26 cellular contexts compared by ENCODE assay signal in genomic region chr22:38226853-38227649, GRCh38. TPM values are rescaled to one million over a fixed set of nuclear protein-coding genes. Genes with fewer than 3 reads are reported as not detected.
DNase-seq lines count a peak whose midpoint lies in the region; ATAC-seq and TF ChIP-seq lines count a peak whose summit lies in the region.
"Had no signal": no experiment of that assay in that cellular context is flagged by ENCODE, and none has a peak within 500 bp of the region (broad histone marks: within the 10 kb centered on the region; RNA-seq: fewer than 3 reads in every experiment).

No MANE protein-coding gene starts in this region.

- POLR2A ChIA-PET in HEK293 (lab: Yijun Ruan, JAX) = no interaction called here

- TF ChIP-seq CTCF in HEK293 (tag by site-specific recombination; IDR thresholded peaks at IDR 0.05) (no peak), lower lobe of right lung (IDR thresholded peaks at IDR 0.05) (no peak), natural killer cell (IDR thresholded peaks at IDR 0.05) (no peak), foreskin keratinocyte (conservative IDR thresholded peaks at IDR 0.05) (no peak)

- H3K4me3 ChIP-seq in HEK293 (ENCODE audit: low read depth, low read length) = no peak overlapping the region
- H3K4me3 ChIP-seq in lower lobe of right lung = no peak overlapping the region
- H3K4me3 ChIP-seq: HAP-1, lung, prostate gland had no signal

- DNase-seq in T-helper 17 cell = no peak
- DNase-seq in lower lobe of right lung = no peak
- DNase-seq in natural killer cell = no peak
- DNase-seq in foreskin keratinocyte = no peak
- no peak for DNase-seq in NCI-H1694 (lab: John Stamatoyannopoulos, UW)
- DNase-seq: activated CD4-positive, alpha-beta T cell treated with anti-CD3 and anti-CD28 coated beads for 48 hours; activated gamma-delta T cell treated with Interleukin-2 at 50 U/mL for 16 hours; activated T-cell treated with anti-CD3 and anti-CD28 coated beads, Interleukin-2, amount 50 U/mL, for 1 hour; DND-41; glutamatergic neuron; islet precursor cell; KG1; NCI-H1417 treated with DMSO at 0.1 percent for 48 hours; NCI-H446 treated with DMSO at 0.1 percent for 48 hours; RPMI8226; SK-N-SH; stimulated activated CD4-positive, alpha-beta T cell treated with anti-CD3 and anti-CD28 coated beads, Interleukin-15, amount 100 ng/mL, for 24 hours had no signal

- no peaks in the 10 kb centered on the region for H3K9me3 Mint-ChIP-seq in natural killer cell
- H3K9me3 Mint-ChIP-seq: stimulated activated naive CD8-positive, alpha-beta T cell treated with anti-CD3 and anti-CD28 coated beads, Interleukin-15, Interleukin-2, amounts not matched to agents 100 ng/mL and 50 ng/mL, for 24 hours; type B pancreatic cell had no signal

- intact Hi-C loops in lower lobe of right lung (cut with DNase I) = no loop called here
- intact Hi-C loops in natural killer cell (cut with micrococcal nuclease) = loop anchor here (10.0 kb wide), 1 partner anchor 52 kb away; no protein-coding TSS in a partner anchor

- CTCF ChIA-PET in HEK293 (lab: Yijun Ruan, JAX) = interaction anchor here (3.9 kb wide), 1 partner anchor 113 kb away, joined by 35 read pairs; no protein-coding TSS in a partner anchor

- H3K27me3 Mint-ChIP-seq in T-helper 17 cell (no peaks in the 10 kb centered on the region), natural killer cell (ENCODE audit: low read depth in 2 of 2) (no peaks in the 10 kb centered on the region)
- H3K27me3 Mint-ChIP-seq: stimulated activated naive CD8-positive, alpha-beta T cell treated with anti-CD3 and anti-CD28 coated beads, Interleukin-15, Interleukin-2, amounts not matched to agents 100 ng/mL and 50 ng/mL, for 24 hours; type B pancreatic cell had no signal

- H3K27ac ChIP-seq in HEK293 (ENCODE audit: extremely low read depth, low read depth, low read length) = no peak overlapping the region
- peak overlapping the region; percentile 74 for H3K27ac ChIP-seq in lower lobe of right lung
- peak overlapping the region; percentile 92 for H3K27ac ChIP-seq in temporal lobe (ENCODE audit: low read depth, low read length)
- no peak overlapping the region for H3K27ac ChIP-seq in foreskin keratinocyte
- H3K27ac ChIP-seq: C4-2B, neutrophil had no signal

- H3K4me1 Mint-ChIP-seq in T-helper 17 cell (peaks cover 24% of the 10 kb centered on the region), natural killer cell (peaks cover 20 to 31% of the 10 kb centered on the region in 2 donors)

- H3K27me3 ChIP-seq in lower lobe of right lung (ENCODE audit: low read depth) = no peaks in the 10 kb centered on the region
- no peaks in the 10 kb centered on the region for H3K27me3 ChIP-seq in foreskin keratinocyte
- H3K27me3 ChIP-seq: neutrophil had no signal

- H3K27ac Mint-ChIP-seq in T-helper 17 cell (peak overlapping the region; percentile 49), natural killer cell (no peak overlapping the region)
- H3K27ac Mint-ChIP-seq: stimulated activated naive CD8-positive, alpha-beta T cell treated with anti-CD3 and anti-CD28 coated beads, Interleukin-15, Interleukin-2, amounts not matched to agents 100 ng/mL and 50 ng/mL, for 24 hours; type B pancreatic cell had no signal

- H3K36me3 ChIP-seq in HEK293 (ENCODE audit: control insufficient read depth in 2 of 2, insufficient read depth in 1 of 2, low read length in 2 of 2) (peaks cover 4 to 93% of the 10 kb centered on the region in 2 experiments; a peak in 2 of 3 replicates), lower lobe of right lung (peaks cover 76% of the 10 kb centered on the region)

- peak overlapping the region; percentile 31 for H3K4me3 Mint-ChIP-seq in T-helper 17 cell
- H3K4me3 Mint-ChIP-seq in natural killer cell = no peak overlapping the region
- H3K4me3 Mint-ChIP-seq: stimulated activated naive CD8-positive, alpha-beta T cell treated with anti-CD3 and anti-CD28 coated beads, Interleukin-15, Interleukin-2, amounts not matched to agents 100 ng/mL and 50 ng/mL, for 24 hours; type B pancreatic cell had no signal

- no peaks in the 10 kb centered on the region for H3K4me1 ChIP-seq in HEK293 (ENCODE audit: control insufficient read depth, insufficient read depth, low read length)
- peaks cover 46% of the 10 kb centered on the region for H3K4me1 ChIP-seq in lower lobe of right lung
- peaks cover 15% of the 10 kb centered on the region for H3K4me1 ChIP-seq in foreskin keratinocyte
- H3K4me1 ChIP-seq: HAP-1 had no signal

- no peaks in the 10 kb centered on the region for H3K36me3 Mint-ChIP-seq in T-helper 17 cell (ENCODE audit: low read depth)
- H3K36me3 Mint-ChIP-seq in natural killer cell = no peaks in the 10 kb centered on the region

- ATAC-seq in T-helper 17 cell = no peak
- no peak for ATAC-seq in lower lobe of right lung
- no peak for ATAC-seq in natural killer cell
- no peak for ATAC-seq in foreskin keratinocyte

- H3K9me3 ChIP-seq in HEK293 (ENCODE audit: control insufficient read depth, insufficient read depth, low read depth, low read length) (no peaks in the 10 kb centered on the region), T-helper 17 cell (ENCODE audit: control insufficient read depth, low read length, poor library complexity, severe bottlenecking) (no peaks in the 10 kb centered on the region), lower lobe of right lung (no peaks in the 10 kb centered on the region)
- H3K9me3 ChIP-seq: HAP-1, neutrophil, prostate gland, SK-N-SH had no signal

TF ChIP-seq in HEK293, 187 proteins besides CTCF, POLR2A, EP300 and RAD21:
- no peak for TF ChIP-seq ZNF530 (tag by site-specific recombination; IDR thresholded peaks at IDR 0.05; ENCODE audit: low read depth)
- TF ChIP-seq ZNF600 (tag by site-specific recombination; IDR thresholded peaks at IDR 0.05) = 0 out of 2 replicates have a peak, but pooled peaks have one; percentile 41
- peak; percentile 93 for TF ChIP-seq ZNF366 (tag by site-specific recombination; conservative IDR thresholded peaks at IDR 0.05)

RNA-seq across cellular contexts. Expression of gene MAFF, which starts 25.3 kb away (rescaled TPM):
- total RNA-seq in T-helper 17 cell (10 to 100 TPM; 44.4 to 80.2 TPM), lower lobe of right lung (41.3 TPM), temporal lobe (2.0 TPM), natural killer cell (100 to 1,000 TPM; 168 to 215 (median 187) TPM), foreskin keratinocyte (21.1 and 23.8 TPM in 2 replicates)
- 18.7 and 20.0 TPM in 2 replicates for polyA plus RNA-seq in foreskin keratinocyte

RNA-seq across cellular contexts. Expression of gene PLA2G6, which starts 45.4 kb away (rescaled TPM):
- total RNA-seq in T-helper 17 cell (10 to 100 TPM; 72.2 to 91.4 TPM), lower lobe of right lung (60.8 TPM), temporal lobe (20.9 TPM), natural killer cell (100 to 1,000 TPM; 137 to 167 (median 145) TPM), foreskin keratinocyte (3.4 and 4.6 TPM in 2 replicates)
- 2.4 and 2.5 TPM in 2 replicates for polyA plus RNA-seq in foreskin keratinocyte

RNA-seq across cellular contexts. Expression of gene TMEM184B, which starts 45.8 kb away (rescaled TPM):
- 10 to 100 TPM; 53.3 TPM for total RNA-seq in T-helper 17 cell
- total RNA-seq in lower lobe of right lung = 77.7 TPM
- 9.3 TPM for total RNA-seq in temporal lobe
- 10 to 100 TPM; 58.1 to 72.5 (median 68.6) TPM for total RNA-seq in natural killer cell
- 54.0 and 55.7 TPM in 2 replicates for total RNA-seq in foreskin keratinocyte
- polyA plus RNA-seq in foreskin keratinocyte = 37.1 and 43.9 TPM in 2 replicates

Comparison
In these comparisons a context has a peak if more than half of its experiments do, and no peak if none do; other contexts are left out.
1. H3K27ac ChIP-seq: peak in lower lobe of right lung (single experiment) and temporal lobe (single experiment); none in HEK293 (single experiment) and foreskin keratinocyte (single experiment).